ENCODE assay signal across 10 cellular contexts in the genomic region with DNA sequence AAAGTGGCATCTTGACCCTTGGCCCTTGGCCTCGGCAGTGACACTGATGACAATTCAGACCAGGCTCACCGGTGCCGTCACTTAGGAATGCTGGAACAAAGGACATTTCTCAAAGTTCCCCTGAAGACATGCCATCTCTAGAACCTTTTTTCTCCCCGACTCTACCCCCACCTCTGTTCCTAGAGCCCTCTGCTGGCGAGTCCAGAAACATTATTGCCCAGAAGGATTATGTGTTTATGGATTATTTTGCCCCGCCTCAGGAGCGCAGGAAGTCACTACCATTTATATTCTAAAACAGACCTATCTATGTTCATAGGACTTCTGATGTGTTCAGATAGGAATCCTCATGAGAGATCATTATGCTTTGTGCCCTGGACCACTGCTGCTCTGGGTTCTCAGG. TPM values are rescaled to one million over a fixed set of nuclear protein-coding genes. Genes with fewer than 3 reads are reported as not detected.
DNase-seq lines count a peak whose midpoint lies in the region; ATAC-seq and TF ChIP-seq lines count a peak whose summit lies in the region.
"Had no signal": no experiment of that assay in that cellular context is flagged by ENCODE, and none has a peak within 500 bp of the region (broad histone marks: within the 10 kb centered on the region; RNA-seq: fewer than 3 reads in every experiment).

No MANE protein-coding gene starts in this region.

- H3K27me3 ChIP-seq in GM06990 (replicated peaks; ENCODE audit: control insufficient read depth, insufficient read depth, low read length) (no peaks in the 10 kb centered on the region), osteoblast (ENCODE audit: insufficient read depth, low read length) (no peaks in the 10 kb centered on the region)

- no peaks in the 10 kb centered on the region for H3K79me2 ChIP-seq in osteoblast (ENCODE audit: insufficient read depth, low read length)

- no peaks in the 10 kb centered on the region for H3K9me3 ChIP-seq in osteoblast (ENCODE audit: low read depth, low read length)

- peaks cover 18% of the 10 kb centered on the region for H3K36me3 ChIP-seq in GM06990 (ENCODE audit: control insufficient read depth, insufficient read depth, low read length)
- H3K36me3 ChIP-seq in osteoblast (ENCODE audit: insufficient read depth, low read length), result peaks cover 48% of the 10 kb centered on the region

- no peaks in the 10 kb centered on the region for H3K9me3 Mint-ChIP-seq in chondrocyte (ENCODE audit: low read depth)
- H3K9me3 Mint-ChIP-seq: IgD-negative memory B cell had no signal

- no peak overlapping the region for H3K27ac Mint-ChIP-seq in chondrocyte (ENCODE audit: unreplicated experiment)
- H3K27ac Mint-ChIP-seq: IgD-negative memory B cell had no signal

- H4K20me1 ChIP-seq in osteoblast (ENCODE audit: insufficient read depth, low read length), result no peaks in the 10 kb centered on the region

- no peaks in the 10 kb centered on the region for H3K27me3 Mint-ChIP-seq in chondrocyte (ENCODE audit: low read depth)
- H3K27me3 Mint-ChIP-seq: IgD-negative memory B cell had no signal

- no peak overlapping the region for H3K4me2 ChIP-seq in osteoblast (ENCODE audit: insufficient read depth, low read length)

- DNase-seq in GM06990 (ENCODE audit: extremely low read depth, insufficient read length) (no peak), NCI-H2227 (lab: John Stamatoyannopoulos, UW; ENCODE audit: unreplicated experiment) (peak; percentile 12), chondrocyte (ENCODE audit: low spot score) (no peak), osteoblast (ENCODE audit: insufficient read length, low spot score, missing footprints) (no peak), NCI-H146 treated with DMSO at 0.1 percent for 48 hours (lab: John Stamatoyannopoulos, UW; ENCODE audit: unreplicated experiment) (no peak), SW480 (ENCODE audit: low spot score) (no peak), NOMO-1 treated with DMSO at 0.1 percent for 48 hours (lab: John Stamatoyannopoulos, UW; ENCODE audit: unreplicated experiment) (no peak)
- DNase-seq: activated effector memory CD4-positive, alpha-beta T cell treated with Interleukin-2 at 50 U/mL for 16 hours had no signal

- no peak for ATAC-seq in HG02884 (IDR thresholded peaks at IDR 0.05; ENCODE audit: unreplicated experiment)

- peaks cover 27% of the 10 kb centered on the region for H3K36me3 Mint-ChIP-seq in chondrocyte (ENCODE audit: low read depth)
- H3K36me3 Mint-ChIP-seq: IgD-negative memory B cell had no signal

- H3K4me1 Mint-ChIP-seq in chondrocyte (ENCODE audit: low read depth), result peaks cover 3% of the 10 kb centered on the region

- no peak overlapping the region for H3K4me3 Mint-ChIP-seq in chondrocyte (ENCODE audit: unreplicated experiment)
- H3K4me3 Mint-ChIP-seq: IgD-negative memory B cell had no signal

- no peak overlapping the region for H2AFZ ChIP-seq in osteoblast (ENCODE audit: low read length)

- no peaks in the 10 kb centered on the region for H3K4me1 ChIP-seq in osteoblast (ENCODE audit: insufficient read depth, low read length)

- peak; percentile 37 for TF ChIP-seq CTCF in GM06990 (IDR thresholded peaks at IDR 0.05; ENCODE audit: insufficient read depth, low read length, poor library complexity, severe bottlenecking)
- TF ChIP-seq CTCF in chondrocyte (IDR thresholded peaks at IDR 0.05), result peak; percentile 78
- TF ChIP-seq CTCF in osteoblast (IDR thresholded peaks at IDR 0.05; ENCODE audit: extremely low read depth, low read depth, low read length), result peak; percentile 57

- no peak overlapping the region for H3K4me3 ChIP-seq in GM06990 (replicated peaks; ENCODE audit: low read depth, low read length)
- H3K4me3 ChIP-seq in osteoblast (ENCODE audit: insufficient read depth, low read length), result no peak overlapping the region

- no peak overlapping the region for H3K27ac ChIP-seq in osteoblast (ENCODE audit: low read depth, low read length)

RNA-seq across cellular contexts. Expression of a gene that starts 12.6 kb away (rescaled TPM):
- total RNA-seq in chondrocyte, result 29.7 to 39.1 TPM (median 37.7 TPM) in 3 replicates
- total RNA-seq in osteoblast, result 25.3 and 27.1 TPM in 2 replicates

RNA-seq across cellular contexts. Expression of a gene that starts 47.2 kb away (rescaled TPM):
- total RNA-seq in chondrocyte, result 47.1 to 69.5 TPM (median 48.2 TPM) in 3 replicates
- 26.1 and 26.8 TPM in 2 replicates for total RNA-seq in osteoblast
